ENCODE assay signal across 1 cellular context in genomic region chr1:43548285-43549271, GRCh38.
A peak's percentile ranks its signal among the peaks of the same experiment; 100 is the strongest.
TF ChIP-seq lines count a peak whose summit lies in the region.

No MANE protein-coding gene starts in this region.

TF ChIP-seq in HepG2, 621 proteins besides CTCF, POLR2A, EP300 and RAD21 (continued from another document and continues in another):
- TF ChIP-seq RELA (CRISPR knock-in tag; IDR thresholded peaks at IDR 0.05), result peak; percentile 92; the same call in 1 of the 2 replicates
- no peak for TF ChIP-seq TCF12 (IDR thresholded peaks at IDR 0.05)
- TF ChIP-seq TCF12 (CRISPR knock-in tag; IDR thresholded peaks at IDR 0.05), result peak; percentile 92; the same call in 1 of the 2 replicates
- 0 out of 2 replicates have a peak, but pooled peaks have one; percentile 34 for TF ChIP-seq ZNF160 (CRISPR knock-in tag; IDR thresholded peaks at IDR 0.05)
- TF ChIP-seq UBTF (CRISPR knock-in tag; IDR thresholded peaks at IDR 0.05), result peak; percentile 43; the same call in 1 of the 2 replicates
- TF ChIP-seq THAP9 (CRISPR knock-in tag; IDR thresholded peaks at IDR 0.05; ENCODE audit: borderline replicate concordance), result no peak
- peak; percentile 93 for TF ChIP-seq ZBTB21 (CRISPR knock-in tag; IDR thresholded peaks at IDR 0.05)
- TF ChIP-seq SKI (IDR thresholded peaks at IDR 0.05; ENCODE audit: partially characterized antibody), result peak; percentile 99
- TF ChIP-seq ZNF280B (CRISPR knock-in tag; IDR thresholded peaks at IDR 0.05; ENCODE audit: borderline replicate concordance), result 0 out of 2 replicates have a peak, but pooled peaks have one; percentile 32
- TF ChIP-seq BORCS8-MEF2B (CRISPR knock-in tag; IDR thresholded peaks at IDR 0.05), result peak; percentile 89
- peak; percentile 89 for TF ChIP-seq ZNF335 (CRISPR knock-in tag; IDR thresholded peaks at IDR 0.05)
- TF ChIP-seq DNMT3B (CRISPR knock-in tag; conservative IDR thresholded peaks at IDR 0.05), result 0 out of 2 replicates have a peak, but pooled peaks have one; percentile 86
- 0 out of 2 replicates have a peak, but pooled peaks have one; percentile 18 for TF ChIP-seq RBAK (CRISPR knock-in tag; IDR thresholded peaks at IDR 0.05)
- 0 out of 2 replicates have a peak, but pooled peaks have one; percentile 32 for TF ChIP-seq ZNF552 (CRISPR knock-in tag; IDR thresholded peaks at IDR 0.05; ENCODE audit: borderline replicate concordance)
- no peak for TF ChIP-seq SMARCE1 (IDR thresholded peaks at IDR 0.05; ENCODE audit: borderline replicate concordance)
- no peak for TF ChIP-seq E2F2 (CRISPR knock-in tag; IDR thresholded peaks at IDR 0.05; ENCODE audit: borderline replicate concordance)
- TF ChIP-seq ZNF232 (CRISPR knock-in tag; IDR thresholded peaks at IDR 0.05; ENCODE audit: borderline replicate concordance), result 0 out of 2 replicates have a peak, but pooled peaks have one; percentile 69
- no peak for TF ChIP-seq GTF3A (CRISPR knock-in tag; conservative IDR thresholded peaks at IDR 0.05)
- peak; percentile 89; the same call in 1 of the 2 replicates for TF ChIP-seq MIER3 (CRISPR knock-in tag; IDR thresholded peaks at IDR 0.05; ENCODE audit: borderline replicate concordance)
- TF ChIP-seq ZNF451 (CRISPR knock-in tag; IDR thresholded peaks at IDR 0.05), result peak; percentile 73; the same call in 1 of the 2 replicates
- no peak for TF ChIP-seq PLSCR1 (CRISPR knock-in tag; IDR thresholded peaks at IDR 0.05; ENCODE audit: borderline replicate concordance)
- no peak for TF ChIP-seq SRSF9 (IDR thresholded peaks at IDR 0.05; ENCODE audit: borderline replicate concordance, insufficient read depth, low read depth, low read length, poor library complexity, severe bottlenecking)
- peak; percentile 97; the same call in 1 of the 2 replicates for TF ChIP-seq ERF (CRISPR knock-in tag; IDR thresholded peaks at IDR 0.05)
- TF ChIP-seq ZNF18 (CRISPR knock-in tag; IDR thresholded peaks at IDR 0.05; ENCODE audit: insufficient replicate concordance), result peak; percentile 88
- TF ChIP-seq FOXC1 (CRISPR knock-in tag; IDR thresholded peaks at IDR 0.05; ENCODE audit: borderline replicate concordance), result 0 out of 2 replicates have a peak, but pooled peaks have one; percentile 43
- no peak for TF ChIP-seq ATAD3A (CRISPR knock-in tag; IDR thresholded peaks at IDR 0.05)
- TF ChIP-seq ZNF543 (CRISPR knock-in tag; IDR thresholded peaks at IDR 0.05), result peak; percentile 51; the same call in 1 of the 2 replicates
- TF ChIP-seq ELK4 (CRISPR knock-in tag; IDR thresholded peaks at IDR 0.05; ENCODE audit: borderline replicate concordance), result no peak
- no peak; the same call in 1 of the 2 replicates for TF ChIP-seq KLF15 (CRISPR knock-in tag; IDR thresholded peaks at IDR 0.05; ENCODE audit: borderline replicate concordance)
- no peak for TF ChIP-seq ZNF598 (CRISPR knock-in tag; IDR thresholded peaks at IDR 0.05; ENCODE audit: borderline replicate concordance)
- TF ChIP-seq RFXAP (CRISPR knock-in tag; IDR thresholded peaks at IDR 0.05; ENCODE audit: borderline replicate concordance), result peak; percentile 87
- TF ChIP-seq RFX5 (IDR thresholded peaks at IDR 0.05; ENCODE audit: low read depth, low read length), result no peak
- no peak for TF ChIP-seq ZFYVE20 (CRISPR knock-in tag; IDR thresholded peaks at IDR 0.05; ENCODE audit: borderline replicate concordance, low read depth)
- TF ChIP-seq ZNF101 (CRISPR knock-in tag; IDR thresholded peaks at IDR 0.05; ENCODE audit: borderline replicate concordance, low read depth), result 0 out of 2 replicates have a peak, but pooled peaks have one; percentile 81
- TF ChIP-seq ZNF670 (CRISPR knock-in tag; IDR thresholded peaks at IDR 0.05; ENCODE audit: borderline replicate concordance), result peak; percentile 82; the same call in 1 of the 2 replicates
- TF ChIP-seq NR0B2 (CRISPR knock-in tag; IDR thresholded peaks at IDR 0.05), result no peak
- TF ChIP-seq NR3C1 (CRISPR knock-in tag; IDR thresholded peaks at IDR 0.05), result no peak
- no peak for TF ChIP-seq ZNF678 (CRISPR knock-in tag; IDR thresholded peaks at IDR 0.05)
- TF ChIP-seq CBFB (CRISPR knock-in tag; IDR thresholded peaks at IDR 0.05), result peak; percentile 92
- TF ChIP-seq ZNF260 (CRISPR knock-in tag; IDR thresholded peaks at IDR 0.05; ENCODE audit: borderline replicate concordance, low read depth), result no peak
- TF ChIP-seq ZBTB20 (CRISPR knock-in tag; IDR thresholded peaks at IDR 0.05; ENCODE audit: borderline replicate concordance, low read depth), result peak; percentile 83
- no peak for TF ChIP-seq ZNF382 (CRISPR knock-in tag; IDR thresholded peaks at IDR 0.05; ENCODE audit: borderline replicate concordance)
- TF ChIP-seq HBP1 (CRISPR knock-in tag; IDR thresholded peaks at IDR 0.05; ENCODE audit: low read depth), result peak; percentile 90; the same call in 1 of the 2 replicates
- TF ChIP-seq ZNF280D (CRISPR knock-in tag; IDR thresholded peaks at IDR 0.05), result 0 out of 2 replicates have a peak, but pooled peaks have one; percentile 34
- TF ChIP-seq ZKSCAN8 (CRISPR knock-in tag; IDR thresholded peaks at IDR 0.05; ENCODE audit: borderline replicate concordance), result peak; percentile 93
- no peak for TF ChIP-seq SYNCRIP (IDR thresholded peaks at IDR 0.05; ENCODE audit: insufficient read depth, low read depth, low read length)
- TF ChIP-seq MEF2D (CRISPR knock-in tag; IDR thresholded peaks at IDR 0.05), result peak; percentile 96
